21 cellular contexts compared by ENCODE assay signal in the genomic region with DNA sequence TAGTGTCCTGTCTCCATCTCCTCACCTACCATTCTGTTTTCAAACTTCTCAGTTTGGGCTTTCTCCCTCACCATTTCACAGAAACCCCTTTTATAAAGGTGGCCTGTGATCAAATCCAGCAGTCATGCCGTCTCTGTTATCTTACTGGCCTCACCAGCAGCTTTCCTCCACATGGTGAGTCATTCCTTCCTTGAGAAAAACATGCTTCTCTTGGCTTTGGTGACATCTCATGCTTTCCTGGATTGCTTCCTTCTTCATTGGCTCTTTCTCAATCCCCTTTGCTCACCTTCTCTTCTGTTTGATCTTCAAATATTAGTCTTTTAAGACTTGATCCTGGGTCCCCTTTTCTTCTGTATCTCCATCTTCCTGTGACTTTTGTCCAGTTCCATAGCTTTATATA.
DNase-seq lines count a peak whose midpoint lies in the region; ATAC-seq, FAIRE-seq and TF ChIP-seq lines count a peak whose summit lies in the region.
"Had no signal": no experiment of that assay in that cellular context is flagged by ENCODE, and none has a peak within 500 bp of the region (broad histone marks: within the 10 kb centered on the region; RNA-seq: fewer than 3 reads in every experiment).

No MANE protein-coding gene starts in this region.

- no peak overlapping the region for H3K27ac Mint-ChIP-seq in activated T-cell treated with anti-CD3 and anti-CD28 coated beads, Interleukin-2, amount 50 U/mL, for 72 hours
- no peak overlapping the region for H3K27ac Mint-ChIP-seq in GM23338
- H3K27ac Mint-ChIP-seq in activated naive CD4-positive, alpha-beta T cell treated with anti-CD3 and anti-CD28 coated beads, Interleukin-2, amount 10 ng/mL, durations not matched to agents 7 days and 5 days, result no peak overlapping the region
- H3K27ac Mint-ChIP-seq: activated CD8-positive, alpha-beta T cell treated with anti-CD3 and anti-CD28 coated beads, Interleukin-2, amount 10 ng/mL, durations not matched to agents 7 days and 5 days; HFFc6; stimulated activated naive CD8-positive, alpha-beta T cell treated with anti-CD3 and anti-CD28 coated beads, Interleukin-15, amount 100 ng/mL, for 72 hours had no signal

- ATAC-seq in body of pancreas (peak; percentile 48), GM21528 (IDR thresholded peaks at IDR 0.05; ENCODE audit: low FRiP score, unreplicated experiment) (no peak), GM23338 (no peak)
- ATAC-seq in activated T-cell treated with anti-CD3 and anti-CD28 coated beads, Interleukin-2, amount 50 U/mL, for 72 hours (replicated peaks in 1 of 2), result no peak
- ATAC-seq: activated CD8-positive, alpha-beta T cell treated with anti-CD3 and anti-CD28 coated beads, Interleukin-2, amount 10 ng/mL, durations not matched to agents 7 days and 5 days; psoas muscle; Right ventricle myocardium inferior; stimulated activated naive CD8-positive, alpha-beta T cell treated with anti-CD3 and anti-CD28 coated beads, Interleukin-15, amount 100 ng/mL, for 72 hours had no signal

- DNase-seq in AG20443 (ENCODE audit: low spot score), result peak; percentile 51
- peak; percentile 6 for DNase-seq in HTR-8/SVneo (ENCODE audit: insufficient read length, low spot score)
- DNase-seq in body of pancreas, result peak in 1 of 4 donors; percentile 7
- peak; percentile 85 for DNase-seq in iris pigment epithelial cell (ENCODE audit: low read depth)
- no peak for DNase-seq in activated T-cell treated with anti-CD3 and anti-CD28 coated beads, Interleukin-2, amount 50 U/mL, for 72 hours
- no peak for DNase-seq in GM23338 (ENCODE audit: low spot score)
- no peak for DNase-seq in activated naive CD4-positive, alpha-beta T cell treated with anti-CD3 and anti-CD28 coated beads, Interleukin-2, amount 10 ng/mL, durations not matched to agents 7 days and 5 days
- DNase-seq: activated CD8-positive, alpha-beta T cell treated with anti-CD3 and anti-CD28 coated beads, Interleukin-2, amount 10 ng/mL, durations not matched to agents 7 days and 5 days; activated naive CD4-positive, alpha-beta T cell; BE2C; cortex of kidney; foreskin melanocyte; HFFc6; islet precursor cell; NCI-H146; NCI-H526 treated with DMSO at 0.1 percent for 48 hours; psoas muscle; stimulated activated CD4-positive, alpha-beta T cell treated with anti-CD3 and anti-CD28 coated beads, Interleukin-4, amount 100 ng/mL, for 1 hour; stimulated activated naive CD8-positive, alpha-beta T cell treated with anti-CD3 and anti-CD28 coated beads, Interleukin-15, amount 100 ng/mL, for 72 hours had no signal

- no peaks in the 10 kb centered on the region for H3K36me3 ChIP-seq in body of pancreas (replicated peaks in 1 of 2; ENCODE audit: insufficient read depth in 1 of 2, low read depth in 2 of 2)
- no peaks in the 10 kb centered on the region for H3K36me3 ChIP-seq in GM23338 (ENCODE audit: insufficient read depth)
- H3K36me3 ChIP-seq: BE2C had no signal

- intact Hi-C loops in body of pancreas (cut with DNase I), result no loop called here

- no peak for TF ChIP-seq POLR2A in body of pancreas (IDR thresholded peaks at IDR 0.05)

- WGBS in body of pancreas, 2 donors, result 13% methylated on average over 1 of the region's 1 CpG

- H3K4me3 ChIP-seq in body of pancreas (no peak overlapping the region), GM23338 (no peak overlapping the region)
- H3K4me3 ChIP-seq: psoas muscle had no signal

- no peak overlapping the region for H3K4me2 ChIP-seq in GM23338

- peaks cover 3% of the 10 kb centered on the region in 2 donors for H3K9me3 Mint-ChIP-seq in activated T-cell treated with anti-CD3 and anti-CD28 coated beads, Interleukin-2, amount 50 U/mL, for 72 hours
- no peaks in the 10 kb centered on the region for H3K9me3 Mint-ChIP-seq in GM23338
- peaks cover 2% of the 10 kb centered on the region for H3K9me3 Mint-ChIP-seq in activated naive CD4-positive, alpha-beta T cell treated with anti-CD3 and anti-CD28 coated beads, Interleukin-2, amount 10 ng/mL, durations not matched to agents 7 days and 5 days

- H3K4me1 ChIP-seq in body of pancreas, result peaks cover 12% of the 10 kb centered on the region
- peaks cover 29% of the 10 kb centered on the region for H3K4me1 ChIP-seq in GM23338 (ENCODE audit: insufficient read depth)
- H3K4me1 ChIP-seq: BE2C, psoas muscle had no signal

- H3K4me1 Mint-ChIP-seq in activated T-cell treated with anti-CD3 and anti-CD28 coated beads, Interleukin-2, amount 50 U/mL, for 72 hours (ENCODE audit: low read depth), result no peaks in the 10 kb centered on the region
- peaks cover 38% of the 10 kb centered on the region for H3K4me1 Mint-ChIP-seq in GM23338
- H3K4me1 Mint-ChIP-seq in activated naive CD4-positive, alpha-beta T cell treated with anti-CD3 and anti-CD28 coated beads, Interleukin-2, amount 10 ng/mL, durations not matched to agents 7 days and 5 days, result no peaks in the 10 kb centered on the region
- H3K4me1 Mint-ChIP-seq: stimulated activated naive CD8-positive, alpha-beta T cell treated with anti-CD3 and anti-CD28 coated beads, Interleukin-15, amount 100 ng/mL, for 72 hours had no signal

- TF ChIP-seq CTCF in body of pancreas (IDR thresholded peaks at IDR 0.05) (no peak), GM23338 (conservative IDR thresholded peaks at IDR 0.05; ENCODE audit: low read depth in 2 of 2) (no peak)

- no peak for FAIRE-seq in HTR-8/SVneo (lab: Jason Lieb, UNC)

- no peaks in the 10 kb centered on the region for H3K27me3 Mint-ChIP-seq in activated T-cell treated with anti-CD3 and anti-CD28 coated beads, Interleukin-2, amount 50 U/mL, for 72 hours (ENCODE audit: low read depth)
- peaks cover 6% of the 10 kb centered on the region for H3K27me3 Mint-ChIP-seq in GM23338 (ENCODE audit: insufficient read depth, low read depth, poor library complexity)
- H3K27me3 Mint-ChIP-seq in activated naive CD4-positive, alpha-beta T cell treated with anti-CD3 and anti-CD28 coated beads, Interleukin-2, amount 10 ng/mL, durations not matched to agents 7 days and 5 days, result no peaks in the 10 kb centered on the region
- H3K27me3 Mint-ChIP-seq: stimulated activated naive CD8-positive, alpha-beta T cell treated with anti-CD3 and anti-CD28 coated beads, Interleukin-15, amount 100 ng/mL, for 72 hours had no signal

- peaks cover 12% of the 10 kb centered on the region for H3K9me2 ChIP-seq in GM23338 (ENCODE audit: insufficient read depth)

- no peaks in the 10 kb centered on the region for H3K79me2 ChIP-seq in GM23338 (replicated peaks; ENCODE audit: insufficient read depth)

- H3K27me3 ChIP-seq in body of pancreas, result no peaks in the 10 kb centered on the region
- no peaks in the 10 kb centered on the region for H3K27me3 ChIP-seq in GM23338 (ENCODE audit: insufficient read depth)
- H3K27me3 ChIP-seq: BE2C had no signal

- H3F3A ChIP-seq in GM23338 (replicated peaks; ENCODE audit: low read depth), result peaks cover 2% of the 10 kb centered on the region; the same call in 1 of the 2 replicates

- CTCF ChIA-PET in activated naive CD4-positive, alpha-beta T cell treated with anti-CD3 and anti-CD28 coated beads, Interleukin-2, amount 10 ng/mL, durations not matched to agents 7 days and 5 days (lab: Charles Lee), result no interaction called here

- no peak overlapping the region for H2AFZ ChIP-seq in GM23338

- H4K20me1 ChIP-seq in GM23338 (replicated peaks; ENCODE audit: insufficient read depth), result no peaks in the 10 kb centered on the region

- H3K27ac ChIP-seq in body of pancreas (no peak overlapping the region), GM23338 (ENCODE audit: low read depth) (no peak overlapping the region)
- H3K27ac ChIP-seq: psoas muscle had no signal

- H3K9me3 ChIP-seq in body of pancreas, result no peaks in the 10 kb centered on the region
- H3K9me3 ChIP-seq: BE2C, psoas muscle had no signal

- H3K4me3 Mint-ChIP-seq in activated T-cell treated with anti-CD3 and anti-CD28 coated beads, Interleukin-2, amount 50 U/mL, for 72 hours, result no peak overlapping the region
- no peak overlapping the region for H3K4me3 Mint-ChIP-seq in GM23338
- H3K4me3 Mint-ChIP-seq in activated naive CD4-positive, alpha-beta T cell treated with anti-CD3 and anti-CD28 coated beads, Interleukin-2, amount 10 ng/mL, durations not matched to agents 7 days and 5 days, result no peak overlapping the region
- H3K4me3 Mint-ChIP-seq: activated CD8-positive, alpha-beta T cell treated with anti-CD3 and anti-CD28 coated beads, Interleukin-2, amount 10 ng/mL, durations not matched to agents 7 days and 5 days; HFFc6; stimulated activated naive CD8-positive, alpha-beta T cell treated with anti-CD3 and anti-CD28 coated beads, Interleukin-15, amount 100 ng/mL, for 72 hours had no signal

- no peaks in the 10 kb centered on the region for H3K36me3 Mint-ChIP-seq in activated T-cell treated with anti-CD3 and anti-CD28 coated beads, Interleukin-2, amount 50 U/mL, for 72 hours (ENCODE audit: insufficient read depth in 2 of 2)
- H3K36me3 Mint-ChIP-seq in GM23338 (ENCODE audit: low read depth), result no peaks in the 10 kb centered on the region; the same call in 2 of the 3 replicates
- H3K36me3 Mint-ChIP-seq in activated naive CD4-positive, alpha-beta T cell treated with anti-CD3 and anti-CD28 coated beads, Interleukin-2, amount 10 ng/mL, durations not matched to agents 7 days and 5 days, result no peaks in the 10 kb centered on the region

TF ChIP-seq in GM23338, 12 proteins besides CTCF, POLR2A, EP300 and RAD21 (continues in another document):
- no peak for TF ChIP-seq JUNB (IDR thresholded peaks at IDR 0.05; ENCODE audit: unreplicated experiment)
- TF ChIP-seq, protein P1, sequence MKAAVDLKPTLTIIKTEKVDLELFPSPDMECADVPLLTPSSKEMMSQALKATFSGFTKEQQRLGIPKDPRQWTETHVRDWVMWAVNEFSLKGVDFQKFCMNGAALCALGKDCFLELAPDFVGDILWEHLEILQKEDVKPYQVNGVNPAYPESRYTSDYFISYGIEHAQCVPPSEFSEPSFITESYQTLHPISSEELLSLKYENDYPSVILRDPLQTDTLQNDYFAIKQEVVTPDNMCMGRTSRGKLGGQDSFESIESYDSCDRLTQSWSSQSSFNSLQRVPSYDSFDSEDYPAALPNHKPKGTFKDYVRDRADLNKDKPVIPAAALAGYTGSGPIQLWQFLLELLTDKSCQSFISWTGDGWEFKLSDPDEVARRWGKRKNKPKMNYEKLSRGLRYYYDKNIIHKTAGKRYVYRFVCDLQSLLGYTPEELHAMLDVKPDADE (IDR thresholded peaks at IDR 0.05), result no peak
- no peak for TF ChIP-seq ZNF114 (CRISPR knock-in tag; IDR thresholded peaks at IDR 0.05)

Comparison
In these comparisons a context has a peak if more than half of its experiments do, and no peak if none do; other contexts are left out.
1. DNase-seq: peak in AG20443 (single experiment), HTR-8/SVneo (single experiment) and iris pigment epithelial cell (single experiment); none in activated T-cell treated with anti-CD3 and anti-CD28 coated beads, Interleukin-2, amount 50 U/mL, for 72 hours (0 of 2), GM23338 (single experiment) and activated naive CD4-positive, alpha-beta T cell treated with anti-CD3 and anti-CD28 coated beads, Interleukin-2, amount 10 ng/mL, durations not matched to agents 7 days and 5 days (single experiment).